ENCODE assay signal across 1 cellular context in the genomic region with DNA sequence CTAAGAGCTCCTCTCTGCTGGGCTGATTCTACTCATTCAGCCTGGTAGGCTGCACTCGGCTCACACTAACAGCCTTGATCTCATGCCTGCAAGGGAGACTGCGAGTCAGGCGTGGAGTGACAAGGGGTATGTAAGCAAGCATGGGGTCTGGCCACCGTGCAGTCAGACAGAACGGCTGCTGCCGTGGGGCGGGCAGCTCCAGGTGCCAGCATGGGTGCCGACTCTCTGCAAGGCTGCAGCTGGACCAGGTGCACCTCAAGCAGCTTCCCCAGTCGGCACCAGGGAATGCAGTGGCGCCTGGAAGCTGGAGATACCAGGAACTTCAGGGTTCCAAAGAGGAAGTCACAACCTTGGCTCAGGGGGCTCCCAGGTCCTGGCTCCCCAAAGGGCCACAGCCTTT.
TF ChIP-seq lines count a peak whose summit lies in the region.

No MANE protein-coding gene starts in this region.

TF ChIP-seq in H1, 55 proteins besides CTCF, POLR2A, EP300 and RAD21:
- TF ChIP-seq TAF1 (IDR thresholded peaks at IDR 0.05; ENCODE audit: low read depth, low read length) (no peak), EGR1 (IDR thresholded peaks at IDR 0.05; ENCODE audit: borderline replicate concordance, low read depth, low read length) (no peak), SIRT6 (IDR thresholded peaks at IDR 0.05; ENCODE audit: low read length) (no peak), SRF (IDR thresholded peaks at IDR 0.05; ENCODE audit: low read depth, low read length) (no peak), TCF12 (IDR thresholded peaks at IDR 0.05; ENCODE audit: low read depth, low read length) (no peak), TAF7 (optimal IDR thresholded peaks at IDR 0.05; ENCODE audit: borderline replicate concordance, low read depth, low read length) (no peak), RXRA (IDR thresholded peaks at IDR 0.05; ENCODE audit: insufficient read depth, low read depth, low read length) (no peak), SP1 (IDR thresholded peaks at IDR 0.05; ENCODE audit: low read depth, low read length) (no peak), MAFK (IDR thresholded peaks at IDR 0.05; ENCODE audit: low read depth, low read length) (no peak), POLR2AphosphoS5 (IDR thresholded peaks at IDR 0.05; ENCODE audit: low read depth, low read length) (no peak), NANOG (IDR thresholded peaks at IDR 0.05; ENCODE audit: insufficient read depth, low read depth, low read length, poor library complexity, severe bottlenecking) (no peak)
- TF ChIP-seq, protein P1, sequence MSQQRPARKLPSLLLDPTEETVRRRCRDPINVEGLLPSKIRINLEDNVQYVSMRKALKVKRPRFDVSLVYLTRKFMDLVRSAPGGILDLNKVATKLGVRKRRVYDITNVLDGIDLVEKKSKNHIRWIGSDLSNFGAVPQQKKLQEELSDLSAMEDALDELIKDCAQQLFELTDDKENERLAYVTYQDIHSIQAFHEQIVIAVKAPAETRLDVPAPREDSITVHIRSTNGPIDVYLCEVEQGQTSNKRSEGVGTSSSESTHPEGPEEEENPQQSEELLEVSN (IDR thresholded peaks at IDR 0.05): no peak
- TF ChIP-seq, protein P2, sequence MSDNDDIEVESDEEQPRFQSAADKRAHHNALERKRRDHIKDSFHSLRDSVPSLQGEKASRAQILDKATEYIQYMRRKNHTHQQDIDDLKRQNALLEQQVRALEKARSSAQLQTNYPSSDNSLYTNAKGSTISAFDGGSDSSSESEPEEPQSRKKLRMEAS (IDR thresholded peaks at IDR 0.05): no peak
